ENCODE assay signal across 8 cellular contexts in genomic region chr6:31665501-31666336, GRCh38. TPM values are rescaled to one million over a fixed set of nuclear protein-coding genes. Genes with fewer than 3 reads are reported as not detected.
DNase-seq lines count a peak whose midpoint lies in the region; ATAC-seq, FAIRE-seq and TF ChIP-seq lines count a peak whose summit lies in the region.

Gene CSNK2B, plus strand, starts transcription at chr6:31666080. Its CDS starts 752 bp downstream, at chr6:31666832.

- no peak within 1 kb of the TSS for H2AK5ac ChIP-seq in H1 (ENCODE audit: low read depth, low read length)

- TF ChIP-seq EP300 in H1 (IDR thresholded peaks at IDR 0.05; ENCODE audit: borderline replicate concordance in 1 of 2, low read depth in 2 of 2, low read length in 2 of 2) = no peak

- H3K23me2 ChIP-seq in H1 (ENCODE audit: low read depth, low read length) = peaks cover 10% of the 10 kb centered on the region

- peak; percentile 60 for FAIRE-seq in HTR-8/SVneo (lab: Jason Lieb, UNC)
- no peak for FAIRE-seq in H1 (lab: Jason Lieb, UNC)

- H4K8ac ChIP-seq in H1 (ENCODE audit: extremely low read depth, insufficient read depth, low read length) = peak within 1 kb of the TSS; percentile 94

- H3K27me3 ChIP-seq in H1 (replicated peaks in 1 of 4; ENCODE audit: control insufficient read depth in 3 of 4, extremely low read depth in 1 of 4, insufficient read depth in 3 of 4, low read length in 3 of 4) = no peaks in the 10 kb centered on the region

- CTCF ChIA-PET in H1 (lab: Charles Lee; ENCODE audit: partially characterized antibody) = interaction anchor here (0.5 to 3.8 kb wide), 10 partner anchors 12 to 168 kb away, joined by 3 to 38 read pairs (median 4); partner anchors contain the start of genes APOM and BAG6

- no peak for TF ChIP-seq RAD21 in H1 (IDR thresholded peaks at IDR 0.05 in 1 of 2, conservative IDR thresholded peaks at IDR 0.05 in 1 of 2; ENCODE audit: low read depth in 2 of 2, low read length in 2 of 2)

- H3K4me3 ChIP-seq in H1 (ENCODE audit: extremely low read depth in 1 of 4, insufficient read depth in 2 of 4, low read depth in 3 of 4, low read length in 4 of 4) = peak within 1 kb of the TSS; percentile 88 to 94 (median 91)

- no peak within 1 kb of the TSS for H2BK120ac ChIP-seq in H1 (replicated peaks; ENCODE audit: low read depth, low read length)

- WGBS in H1 (ENCODE audit: extremely low coverage in 1 of 2, insufficient coverage in 1 of 2, insufficient read length in 1 of 2, insufficient replicate concordance in 2 of 2, low coverage in 1 of 2, low lambda C conversion rate in 2 of 2, missing lambda C conversion rate in 1 of 2), 2 experiments = 3% methylated on average over 32 of the region's 63 CpGs; no CpG with 5 or more reads in 1 of the 2 experiments

- peak within 1 kb of the TSS; percentile 94 for H4K91ac ChIP-seq in H1 (replicated peaks; ENCODE audit: insufficient read length, low read length)

- H3K4me1 ChIP-seq in H1 (replicated peaks in 1 of 4; ENCODE audit: control insufficient read depth in 3 of 4, insufficient read depth in 4 of 4, low read length in 3 of 4) = peaks cover 0 to 12% (median 4%) of the 10 kb centered on the region in 4 experiments; a peak in 5 of 7 replicates

- ATAC-seq in GM21367 (IDR thresholded peaks at IDR 0.05; ENCODE audit: unreplicated experiment) = peak; percentile 60

- H3K9ac ChIP-seq in H1 (replicated peaks in 1 of 4; ENCODE audit: extremely low read depth in 1 of 4, low read depth in 3 of 4, low read length in 3 of 4) = peak within 1 kb of the TSS; percentile 80 to 95 (median 90)

- H2BK15ac ChIP-seq in H1 (ENCODE audit: low read length) = peak within 1 kb of the TSS; percentile 93; the same call in 1 of the 2 replicates

- H3K14ac ChIP-seq in H1 (ENCODE audit: insufficient read length) = no peak within 1 kb of the TSS

- H4K5ac ChIP-seq in H1 (ENCODE audit: insufficient read length, low read depth, low read length) = peak within 1 kb of the TSS; percentile 92

- H4K20me1 ChIP-seq in H1 (replicated peaks in 1 of 2; ENCODE audit: control insufficient read depth in 1 of 2, insufficient read depth in 2 of 2, low read length in 2 of 2) = peaks cover 7 to 11% of the 10 kb centered on the region in 2 experiments

- H3K79me2 ChIP-seq in H1 (ENCODE audit: control insufficient read depth in 1 of 2, insufficient read depth in 2 of 2, low read length in 2 of 2) = peaks cover 0 to 41% of the 10 kb centered on the region in 2 experiments; a peak in 3 of 4 replicates

- peak within 1 kb of the TSS; percentile 91 for H2BK5ac ChIP-seq in H1 (ENCODE audit: low read depth, low read length)

- H3K18ac ChIP-seq in H1 (ENCODE audit: extremely low read depth, low read length) = peak within 1 kb of the TSS; percentile 98

- peak; percentile 96 for DNase-seq in COR-L47 (lab: John Stamatoyannopoulos, UW)
- DNase-seq in HTR-8/SVneo (ENCODE audit: insufficient read length, low spot score) = peak; percentile 95
- DNase-seq in NOMO-1 treated with dmso at 0.1 percent for 144 hours (lab: John Stamatoyannopoulos, UW; ENCODE audit: unreplicated experiment) = peak; percentile 97
- peak; percentile 80 to 95 (median 90) for DNase-seq in activated CD8-positive, alpha-beta memory T cell treated with anti-CD3 and anti-CD28 coated beads for 48 hours (ENCODE audit: low read depth in 2 of 3, low spot score in 2 of 3)
- DNase-seq in H1 (ENCODE audit: low read depth in 1 of 2, low spot score in 2 of 2) = peak; percentile 88 to 91
- DNase-seq in mesenteric fat pad (ENCODE audit: low spot score) = peak; percentile 98
- peak; percentile 83 for DNase-seq in stimulated activated CD8-positive, alpha-beta memory T cell treated with anti-CD3 and anti-CD28 coated beads, Interleukin-15, amount 100 ng/mL, for 24 hours (ENCODE audit: low read depth)

- H3K36me3 ChIP-seq in H1 (ENCODE audit: control insufficient read depth in 2 of 4, insufficient read depth in 4 of 4, low read length in 3 of 4) = peaks cover 27 to 54% (median 42%) of the 10 kb centered on the region in 4 experiments

- no peak for TF ChIP-seq CTCF in H1 (IDR thresholded peaks at IDR 0.05; ENCODE audit: control extremely low read depth in 1 of 3, insufficient read depth in 1 of 3, low read depth in 1 of 3, low read length in 3 of 3)

- H3K23ac ChIP-seq in H1 (ENCODE audit: insufficient read length) = no peak within 1 kb of the TSS

- H3K4me2 ChIP-seq in H1 (ENCODE audit: insufficient read depth in 1 of 2, low read depth in 2 of 2, low read length in 2 of 2) = peak within 1 kb of the TSS; percentile 74 to 85

- peak within 1 kb of the TSS; percentile 25; the same call in 1 of the 2 replicates for H2AFZ ChIP-seq in H1 (ENCODE audit: low read length)

- H3K4ac ChIP-seq in H1 (replicated peaks; ENCODE audit: insufficient read length, low read depth, low read length) = peak within 1 kb of the TSS; percentile 96

- TF ChIP-seq POLR2A in H1 (IDR thresholded peaks at IDR 0.05; ENCODE audit: control extremely low read depth in 1 of 2, low read depth in 2 of 2, low read length in 2 of 2) = peak in 1 of 2 experiments; percentile 95; a peak in 2 of 3 replicates

- H2BK20ac ChIP-seq in H1 (ENCODE audit: low read length) = no peak within 1 kb of the TSS

- H3K79me1 ChIP-seq in H1 (ENCODE audit: low read depth, low read length) = peaks cover 9% of the 10 kb centered on the region

- H2BK12ac ChIP-seq in H1 (ENCODE audit: low read depth, low read length) = peak within 1 kb of the TSS; percentile 30; the same call in 1 of the 2 replicates

- peak within 1 kb of the TSS; percentile 97 for H3K27ac ChIP-seq in H1 (ENCODE audit: low read depth, low read length)

- H3K9me3 ChIP-seq in H1 (ENCODE audit: insufficient read depth in 2 of 2, low read depth in 1 of 2, low read length in 1 of 2) = 0 out of 4 replicates have a peak, but pooled peaks cover 0 to under 1% of the 10 kb centered on the region in 2 experiments

- POLR2A ChIA-PET in H1 (lab: Charles Lee; ENCODE audit: partially characterized antibody) = interaction anchor here (0.6 to 25.5 kb wide), 28 partner anchors 7 to 232 kb away, joined by 3 to 883 read pairs (median 4); partner anchors contain the start of genes AIF1, APOM, ATP6V1G2 and BAG6

- peak within 1 kb of the TSS; percentile 43 for H3K56ac ChIP-seq in H1 (replicated peaks; ENCODE audit: insufficient read length, low read depth, low read length)

TF ChIP-seq in H1, 55 proteins besides CTCF, POLR2A, EP300 and RAD21 (continues in another document):
- TF ChIP-seq HDAC2 (IDR thresholded peaks at IDR 0.05; ENCODE audit: borderline replicate concordance in 1 of 2, low read depth in 2 of 2, low read length in 2 of 2) (peak in 1 of 2 experiments; percentile 77; a peak in 1 of 4 replicates), EGR1 (IDR thresholded peaks at IDR 0.05; ENCODE audit: borderline replicate concordance, low read depth, low read length) (0 out of 2 replicates have a peak, but pooled peaks have one; percentile 38), YY1 (IDR thresholded peaks at IDR 0.05; ENCODE audit: low read depth, low read length) (no peak), TAF7 (optimal IDR thresholded peaks at IDR 0.05; ENCODE audit: borderline replicate concordance, low read depth, low read length) (peak; percentile 94), RXRA (IDR thresholded peaks at IDR 0.05; ENCODE audit: insufficient read depth, low read depth, low read length) (no peak), HDAC6 (IDR thresholded peaks at IDR 0.05; ENCODE audit: low read depth, low read length) (no peak), POLR2AphosphoS5 (IDR thresholded peaks at IDR 0.05; ENCODE audit: low read depth, low read length) (peak; percentile 89), SP1 (IDR thresholded peaks at IDR 0.05; ENCODE audit: low read depth, low read length) (peak; percentile 83), SRF (IDR thresholded peaks at IDR 0.05; ENCODE audit: low read depth, low read length) (peak; percentile 42; the same call in 1 of the 2 replicates), MAFK (IDR thresholded peaks at IDR 0.05; ENCODE audit: low read depth, low read length) (no peak), RFX5 (IDR thresholded peaks at IDR 0.05; ENCODE audit: borderline replicate concordance, low read depth, low read length) (no peak), SP2 (IDR thresholded peaks at IDR 0.05; ENCODE audit: low read length) (no peak), SIX5 (IDR thresholded peaks at IDR 0.05; ENCODE audit: low read depth, low read length) (peak; percentile 88), ATF2 (IDR thresholded peaks at IDR 0.05; ENCODE audit: low read length) (no peak), BCL11A (IDR thresholded peaks at IDR 0.05; ENCODE audit: low read depth in 2 of 2, low read length in 2 of 2) (no peak), GTF2F1 (IDR thresholded peaks at IDR 0.05; ENCODE audit: borderline replicate concordance, low read depth, low read length) (no peak; the same call in none of the 2 replicates), RBBP5 (IDR thresholded peaks at IDR 0.05; ENCODE audit: borderline replicate concordance, low read depth, low read length) (peak; percentile 95; the same call in 1 of the 2 replicates), SP4 (IDR thresholded peaks at IDR 0.05; ENCODE audit: low read length) (no peak), EZH2 (IDR thresholded peaks at IDR 0.05; ENCODE audit: low read depth, low read length, severe bottlenecking) (no peak), CHD2 (IDR thresholded peaks at IDR 0.05; ENCODE audit: low read length) (no peak), NANOG (IDR thresholded peaks at IDR 0.05; ENCODE audit: insufficient read depth, low read depth, low read length, poor library complexity, severe bottlenecking) (no peak)

RNA-seq across cellular contexts. Expression of gene CSNK2B, which starts in this region (rescaled TPM):
- total RNA-seq in H1 (2021; fragmentation: NEBNext Ultra II Directional; extraction: Animal tissue kit (Norgen Biotek cat#: 25700)) = 192 and 208 TPM in 2 replicates
- polyA plus RNA-seq in H1 (2011; rRNA removed) = 147 and 169 TPM in 2 replicates
- polyA plus RNA-seq in H1 (2011; cell fraction: cytosol; rRNA removed) = 96.0 TPM
- polyA plus RNA-seq in H1 (2011; cell fraction: nucleus; rRNA removed) = 148 TPM
- polyA plus RNA-seq in H1 (2012, experiment 1 of 2) = 251 to 320 TPM (median 301 TPM) in 4 replicates
- polyA plus RNA-seq in H1 (2012, experiment 2 of 2) = 316 TPM
- 228 TPM for polyA plus RNA-seq in H1 (2013, experiment 1 of 2)
- polyA plus RNA-seq in H1 (2013, experiment 2 of 2) = 232 TPM
- polyA minus RNA-seq in H1 (2011; rRNA and poly(A)+ RNA removed) = 114 and 130 TPM in 2 replicates
- polyA minus RNA-seq in H1 (2011; cell fraction: cytosol; rRNA and poly(A)+ RNA removed) = 56.7 TPM
- 46.4 TPM for polyA minus RNA-seq in H1 (2011; cell fraction: nucleus; rRNA and poly(A)+ RNA removed)
- 125 TPM for total RNA-seq in mesenteric fat pad

Comparison
In these comparisons a context has a peak if more than half of its experiments do, and no peak if none do; other contexts are left out.
1. Peak in every context shown above with its lines: DNase-seq, ATAC-seq, H3K4me3 ChIP-seq and H3K27ac ChIP-seq.